In the genomic region with DNA sequence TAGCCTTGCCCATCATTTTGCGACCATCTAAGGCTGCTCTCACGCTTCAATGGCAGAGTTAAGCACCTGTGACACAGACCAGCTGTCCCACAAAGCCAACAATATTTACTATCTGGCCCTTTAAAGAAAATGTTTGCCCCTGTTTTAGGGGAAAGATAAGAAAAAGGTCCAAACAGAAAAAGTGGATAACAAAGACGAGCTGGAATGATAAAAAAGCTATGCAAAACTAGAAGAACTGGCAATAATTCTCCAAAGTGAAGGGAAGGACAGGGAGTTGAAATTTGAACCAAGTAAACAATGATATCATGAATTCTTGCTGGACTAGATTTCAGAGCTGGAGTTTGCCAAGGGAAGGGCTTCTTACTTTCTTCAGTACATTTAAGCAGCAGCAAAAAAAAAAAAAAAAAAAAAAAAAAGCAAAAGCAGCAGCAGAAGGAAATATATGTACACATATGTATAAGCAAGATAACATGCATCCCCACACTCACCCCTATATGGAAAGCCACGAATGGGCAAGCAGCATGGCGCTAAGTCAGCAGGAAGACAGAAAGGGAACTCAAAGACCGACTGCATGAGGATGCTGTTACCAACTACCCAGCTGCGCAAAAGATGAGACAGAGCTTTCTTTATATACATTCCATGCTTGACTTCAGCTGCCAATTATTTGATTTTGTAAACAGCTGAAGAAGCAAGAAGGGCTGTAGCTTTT, we compare ENCODE assay signal across 8 cellular contexts. TPM values are rescaled to one million over a fixed set of nuclear protein-coding genes. Genes with fewer than 3 reads are reported as not detected.
A peak's percentile ranks its signal among the peaks of the same experiment; 100 is the strongest.
DNase-seq lines count a peak whose midpoint lies in the region; ATAC-seq and TF ChIP-seq lines count a peak whose summit lies in the region.

No MANE protein-coding gene starts in this region.

- H3K4me1 ChIP-seq in H9 (ENCODE audit: insufficient read depth, low read length), result no peaks in the 10 kb centered on the region

- no peak overlapping the region for H3K9ac ChIP-seq in H9 (ENCODE audit: extremely low read depth, insufficient read length, low read length)

- H3K14ac ChIP-seq in H9 (ENCODE audit: insufficient read depth, low read length), result no peak overlapping the region

- H3K27ac ChIP-seq in angular gyrus (ENCODE audit: low read depth, low read length), result peak overlapping the region; percentile 55
- no peak overlapping the region for H3K27ac ChIP-seq in H9 (ENCODE audit: insufficient read length, low read depth, low read length)

- H3K36me3 Mint-ChIP-seq in HFFc6 (ENCODE audit: low read depth), result peaks cover 35% of the 10 kb centered on the region
- peaks cover 41% of the 10 kb centered on the region for H3K36me3 Mint-ChIP-seq in activated T-helper 1 cell treated with anti-CD3 and anti-CD28 coated beads, Interleukin-12 subunit alpha, Interleukin-12 subunit beta, Interleukin-2, Interleukin-4 antibody, amounts not matched to agents 30 ng/mL and 10 ng/mL and 1 ng/mL, durations not matched to agents 14 hours and 24 hours and 36 hours (ENCODE audit: low read depth)
- H3K36me3 Mint-ChIP-seq in H9 (ENCODE audit: insufficient read depth in 1 of 3, low read depth in 3 of 3), result peaks cover 21 to 54% (median 23%) of the 10 kb centered on the region in 3 experiments

- H3K79me1 ChIP-seq in H9 (ENCODE audit: insufficient read depth, low read depth, low read length, poor library complexity, severe bottlenecking), result peaks cover 3% of the 10 kb centered on the region

- H2BK20ac ChIP-seq in H9 (ENCODE audit: low read depth, low read length, poor library complexity, severe bottlenecking), result no peak overlapping the region

- no peak overlapping the region for H4K91ac ChIP-seq in H9 (ENCODE audit: insufficient read length, low read depth, low read length)

- no peak overlapping the region for H2BK15ac ChIP-seq in H9 (ENCODE audit: low read depth, low read length)

- peaks cover 20% of the 10 kb centered on the region for H3K4me1 Mint-ChIP-seq in HFFc6 (ENCODE audit: low read depth)
- H3K4me1 Mint-ChIP-seq in activated T-helper 1 cell treated with anti-CD3 and anti-CD28 coated beads, Interleukin-12 subunit alpha, Interleukin-12 subunit beta, Interleukin-2, Interleukin-4 antibody, amounts not matched to agents 30 ng/mL and 10 ng/mL and 1 ng/mL, durations not matched to agents 14 hours and 24 hours and 36 hours (ENCODE audit: low read depth), result peaks cover 50% of the 10 kb centered on the region
- H3K4me1 Mint-ChIP-seq in H9, result peaks cover 2 to 12% of the 10 kb centered on the region in 2 experiments; a peak in 3 of 4 replicates

- no peak overlapping the region for H3T11ph ChIP-seq in H9 (ENCODE audit: low read length)

- ATAC-seq in HG03045 (IDR thresholded peaks at IDR 0.05; ENCODE audit: unreplicated experiment) (no peak), GM19467 (IDR thresholded peaks at IDR 0.05; ENCODE audit: unreplicated experiment) (no peak)

- H2AFZ ChIP-seq in H9 (ENCODE audit: low read length), result no peak overlapping the region

- H3K27ac Mint-ChIP-seq in HFFc6 (peak overlapping the region; percentile 36), H9 (no peak overlapping the region)
- H3K27ac Mint-ChIP-seq in activated T-helper 1 cell treated with anti-CD3 and anti-CD28 coated beads, Interleukin-12 subunit alpha, Interleukin-12 subunit beta, Interleukin-2, Interleukin-4 antibody, amounts not matched to agents 30 ng/mL and 10 ng/mL and 1 ng/mL, durations not matched to agents 14 hours and 24 hours and 36 hours, result no peak overlapping the region

- intact Hi-C loops in activated T-helper 1 cell treated with anti-CD3 and anti-CD28 coated beads, Interleukin-12 subunit alpha, Interleukin-12 subunit beta, Interleukin-2, Interleukin-4 antibody, amounts not matched to agents 30 ng/mL and 10 ng/mL and 1 ng/mL, durations not matched to agents 14 hours and 24 hours and 36 hours (cut with micrococcal nuclease), result no loop called here

- H3K56ac ChIP-seq in H9 (ENCODE audit: insufficient read length, low read depth, low read length), result no peak overlapping the region

- H2BK12ac ChIP-seq in H9 (ENCODE audit: insufficient read length, low read depth, low read length), result no peak overlapping the region

- H3K9me3 ChIP-seq in H9 (ENCODE audit: control insufficient read depth, low read depth, low read length), result no peaks in the 10 kb centered on the region

- no peak overlapping the region for H2BK5ac ChIP-seq in H9 (ENCODE audit: insufficient read length, low read length)

- H2AK5ac ChIP-seq in H9 (ENCODE audit: insufficient read length, low read length), result no peak overlapping the region

- H4K5ac ChIP-seq in H9 (ENCODE audit: insufficient read length, low read depth, low read length), result no peak overlapping the region

- no peak overlapping the region for H2BK120ac ChIP-seq in H9 (ENCODE audit: low read depth, low read length, poor library complexity, severe bottlenecking)

- no peak overlapping the region for H3K4ac ChIP-seq in H9 (ENCODE audit: low read depth, low read length)

- H3K27me3 Mint-ChIP-seq in HFFc6 (ENCODE audit: insufficient read depth), result no peaks in the 10 kb centered on the region
- H3K27me3 Mint-ChIP-seq in activated T-helper 1 cell treated with anti-CD3 and anti-CD28 coated beads, Interleukin-12 subunit alpha, Interleukin-12 subunit beta, Interleukin-2, Interleukin-4 antibody, amounts not matched to agents 30 ng/mL and 10 ng/mL and 1 ng/mL, durations not matched to agents 14 hours and 24 hours and 36 hours (ENCODE audit: insufficient read depth), result no peaks in the 10 kb centered on the region
- H3K27me3 Mint-ChIP-seq in H9 (ENCODE audit: low read depth), result no peaks in the 10 kb centered on the region

- H3K79me2 ChIP-seq in H9 (ENCODE audit: insufficient read depth, low read length), result peaks cover 4% of the 10 kb centered on the region; the same call in 1 of the 2 replicates

- H3K9me3 Mint-ChIP-seq in HFFc6 (no peaks in the 10 kb centered on the region), H9 (peaks cover 41 to 57% of the 10 kb centered on the region in 2 experiments)
- peaks cover 11% of the 10 kb centered on the region for H3K9me3 Mint-ChIP-seq in activated T-helper 1 cell treated with anti-CD3 and anti-CD28 coated beads, Interleukin-12 subunit alpha, Interleukin-12 subunit beta, Interleukin-2, Interleukin-4 antibody, amounts not matched to agents 30 ng/mL and 10 ng/mL and 1 ng/mL, durations not matched to agents 14 hours and 24 hours and 36 hours

- H4K8ac ChIP-seq in H9 (replicated peaks; ENCODE audit: insufficient read length, low read depth, low read length), result no peak overlapping the region

- no peak overlapping the region for H3K4me2 ChIP-seq in H9 (ENCODE audit: insufficient read depth, insufficient read length, low read length)

- TF ChIP-seq CTCF in HFFc6 (IDR thresholded peaks at IDR 0.05) (no peak), H9 (conservative IDR thresholded peaks at IDR 0.05) (no peak)

- no peak overlapping the region for H3K18ac ChIP-seq in H9 (ENCODE audit: insufficient read length, low read depth, low read length)

- DNase-seq in AG20443 (ENCODE audit: low spot score), result peak; percentile 16
- DNase-seq in HFFc6, result no peak
- peak; percentile 16 for DNase-seq in midbrain (lab: John Stamatoyannopoulos, UW)
- DNase-seq in activated T-helper 1 cell treated with anti-CD3 and anti-CD28 coated beads, Interleukin-12 subunit alpha, Interleukin-12 subunit beta, Interleukin-2, Interleukin-4 antibody, amounts not matched to agents 30 ng/mL and 10 ng/mL and 1 ng/mL, durations not matched to agents 14 hours and 24 hours and 36 hours (ENCODE audit: low spot score), result no peak
- no peak for DNase-seq in H9

- H3K23me2 ChIP-seq in H9 (ENCODE audit: insufficient read length, low read depth, low read length, poor library complexity, severe bottlenecking), result no peaks in the 10 kb centered on the region

- WGBS in H9 (ENCODE audit: extremely low coverage, insufficient read length, low lambda C conversion rate), result no CpG with 5 or more reads among the region's 7 CpGs

- no peaks in the 10 kb centered on the region for H4K20me1 ChIP-seq in H9 (ENCODE audit: control insufficient read depth, insufficient read depth, insufficient read length)

- H3K27me3 ChIP-seq in H9 (ENCODE audit: insufficient read depth, low read length), result no peaks in the 10 kb centered on the region

- no peak overlapping the region for H3K23ac ChIP-seq in H9 (ENCODE audit: insufficient read length, low read depth, low read length)

- H3K4me3 Mint-ChIP-seq in HFFc6 (peak overlapping the region; percentile 11; the same call in 1 of the 2 replicates), H9 (no peak overlapping the region)
- no peak overlapping the region for H3K4me3 Mint-ChIP-seq in activated T-helper 1 cell treated with anti-CD3 and anti-CD28 coated beads, Interleukin-12 subunit alpha, Interleukin-12 subunit beta, Interleukin-2, Interleukin-4 antibody, amounts not matched to agents 30 ng/mL and 10 ng/mL and 1 ng/mL, durations not matched to agents 14 hours and 24 hours and 36 hours

RNA-seq across cellular contexts. Expression of gene TRAPPC2, which starts 12.4 kb away (rescaled TPM):
- 10 to 100 TPM in 4 of 6 experiments, 1 to 10 TPM in 2; 9.2 to 13.8 (median 10.2) TPM for total RNA-seq in HFFc6 (2021; fragmentation: NEBNext Ultra II Directional; extraction: Animal tissue kit (Norgen Biotek cat#: 25700))
- 16.4 and 16.5 TPM in 2 replicates for total RNA-seq in activated T-helper 1 cell treated with anti-CD3 and anti-CD28 coated beads, Interleukin-12 subunit alpha, Interleukin-12 subunit beta, Interleukin-2, Interleukin-4 antibody, amounts not matched to agents 30 ng/mL and 10 ng/mL and 1 ng/mL, durations not matched to agents 14 hours and 24 hours and 36 hours
- total RNA-seq in H9 (2021), result 13.3 and 14.6 TPM in 2 replicates

RNA-seq across cellular contexts. Expression of gene OFD1, which starts 12.6 kb away (rescaled TPM):
- 10 to 100 TPM in 3 of 6 experiments, 1 to 10 TPM in 3; 9.1 to 11.0 (median 10.1) TPM for total RNA-seq in HFFc6 (2021; fragmentation: NEBNext Ultra II Directional; extraction: Animal tissue kit (Norgen Biotek cat#: 25700))
- 21.9 and 22.0 TPM in 2 replicates for total RNA-seq in activated T-helper 1 cell treated with anti-CD3 and anti-CD28 coated beads, Interleukin-12 subunit alpha, Interleukin-12 subunit beta, Interleukin-2, Interleukin-4 antibody, amounts not matched to agents 30 ng/mL and 10 ng/mL and 1 ng/mL, durations not matched to agents 14 hours and 24 hours and 36 hours
- total RNA-seq in H9 (2021), result 36.0 and 36.6 TPM in 2 replicates

RNA-seq across cellular contexts. Expression of gene RAB9A, which starts 33.0 kb away (rescaled TPM):
- 10 to 100 TPM; 13.5 to 18.3 (median 15.1) TPM for total RNA-seq in HFFc6 (2021; fragmentation: NEBNext Ultra II Directional; extraction: Animal tissue kit (Norgen Biotek cat#: 25700))
- total RNA-seq in activated T-helper 1 cell treated with anti-CD3 and anti-CD28 coated beads, Interleukin-12 subunit alpha, Interleukin-12 subunit beta, Interleukin-2, Interleukin-4 antibody, amounts not matched to agents 30 ng/mL and 10 ng/mL and 1 ng/mL, durations not matched to agents 14 hours and 24 hours and 36 hours, result 9.4 and 11.8 TPM in 2 replicates
- 20.9 and 21.3 TPM in 2 replicates for total RNA-seq in H9 (2021)

Comparison
In these comparisons a context has a peak if more than half of its experiments do, and no peak if none do; other contexts are left out.
1. DNase-seq: peak in AG20443 (single experiment) and midbrain (single experiment); none in HFFc6 (single experiment), activated T-helper 1 cell treated with anti-CD3 and anti-CD28 coated beads, Interleukin-12 subunit alpha, Interleukin-12 subunit beta, Interleukin-2, Interleukin-4 antibody, amounts not matched to agents 30 ng/mL and 10 ng/mL and 1 ng/mL, durations not matched to agents 14 hours and 24 hours and 36 hours (single experiment) and H9 (single experiment).